Comparison of ENCODE assay signal across 16 cellular contexts in the genomic region with DNA sequence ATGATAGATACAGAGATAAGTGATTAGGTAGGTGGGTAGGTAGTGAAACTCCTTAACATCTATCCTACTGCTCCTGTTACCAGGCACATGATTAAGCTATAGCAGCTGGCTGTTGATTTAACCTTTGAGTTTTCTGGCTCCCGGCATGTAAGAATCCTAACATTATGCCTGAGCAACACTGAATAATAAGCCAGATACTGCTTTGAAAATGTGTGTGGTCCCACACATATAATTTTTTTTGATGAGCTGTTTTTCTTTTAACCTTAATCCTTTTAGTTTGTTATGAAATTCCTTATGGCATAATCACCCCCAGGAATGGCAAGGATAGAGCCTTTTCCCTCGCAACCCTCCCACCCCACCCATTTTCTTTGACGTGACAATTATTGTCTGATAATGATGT.
DNase-seq lines count a peak whose midpoint lies in the region; ATAC-seq, FAIRE-seq and TF ChIP-seq lines count a peak whose summit lies in the region.
"Had no signal": no experiment of that assay in that cellular context is flagged by ENCODE, and none has a peak within 500 bp of the region (broad histone marks: within the 10 kb centered on the region; RNA-seq: fewer than 3 reads in every experiment).

No MANE protein-coding gene starts in this region.

- H3K36me3 ChIP-seq in adipocyte (ENCODE audit: control insufficient read depth, insufficient read depth, low read length, severe bottlenecking), result no peaks in the 10 kb centered on the region
- H3K36me3 ChIP-seq: BLaER1 had no signal

- ATAC-seq in left colon, result peak; percentile 25
- no peak for ATAC-seq in GM18498 (IDR thresholded peaks at IDR 0.05; ENCODE audit: unreplicated experiment)
- ATAC-seq: effector memory CD8-positive, alpha-beta T cell had no signal

- peaks cover 26% of the 10 kb centered on the region for H3K4me1 ChIP-seq in adipocyte (ENCODE audit: control insufficient read depth, insufficient read depth, low read length)
- H3K4me1 ChIP-seq: BLaER1, parathyroid adenoma had no signal

- no peak overlapping the region for H3K9ac ChIP-seq in adipocyte (ENCODE audit: low read length)
- H3K9ac ChIP-seq: BLaER1, parathyroid adenoma had no signal

- intact Hi-C loops in left colon (cut with DNase I, micrococcal nuclease), result no loop called here

- DNase-seq in AG10803 (ENCODE audit: low read depth), result peak; percentile 33
- peak; percentile 21 for DNase-seq in HTR-8/SVneo (ENCODE audit: insufficient read length, low spot score)
- peak; percentile 39 for DNase-seq in adipocyte (ENCODE audit: low read depth)
- DNase-seq in left colon, result no peak
- DNase-seq in DMS114 treated with DMSO at 0.1 percent for 48 hours (lab: John Stamatoyannopoulos, UW; ENCODE audit: unreplicated experiment), result no peak
- DNase-seq in activated CD8-positive, alpha-beta memory T cell treated with anti-CD3 and anti-CD28 coated beads, Interleukin-2, amount 50 U/mL, for 4 hours, result no peak
- no peak for DNase-seq in activated CD8-positive, alpha-beta memory T cell treated with anti-CD3 and anti-CD28 coated beads, Interleukin-2, amount 50 U/mL, for 48 hours
- DNase-seq: activated CD4-positive, alpha-beta T cell treated with anti-CD3 and anti-CD28 coated beads, Interleukin-2, amount 10 ng/mL, durations not matched to agents 7 days and 5 days; effector memory CD8-positive, alpha-beta T cell; NCI-H187; stimulated activated CD4-positive, alpha-beta T cell treated with anti-CD3 and anti-CD28 coated beads, Interleukin-2, amount 100 ng/mL, for 48 hours; stimulated activated naive CD4-positive, alpha-beta T cell had no signal

- no peaks in the 10 kb centered on the region for H3K27me3 ChIP-seq in adipocyte (replicated peaks; ENCODE audit: control insufficient read depth, insufficient read depth, low read length)
- H3K27me3 ChIP-seq: BLaER1 had no signal

- H3K9me3 ChIP-seq in adipocyte (ENCODE audit: control insufficient read depth, low read length), result no peaks in the 10 kb centered on the region
- H3K9me3 ChIP-seq: BLaER1 had no signal

- TF ChIP-seq CTCF in AG10803 (conservative IDR thresholded peaks at IDR 0.05; ENCODE audit: low read length), result no peak

- no peak overlapping the region for H3K4me3 ChIP-seq in AG10803 (ENCODE audit: low read length)
- no peak overlapping the region for H3K4me3 ChIP-seq in adipocyte (ENCODE audit: low read length)
- H3K4me3 ChIP-seq: BLaER1, lung had no signal

- no peak for FAIRE-seq in HTR-8/SVneo (lab: Jason Lieb, UNC)

Comparison
In these comparisons a context has a peak if more than half of its experiments do, and no peak if none do; other contexts are left out.
1. DNase-seq: peak in AG10803 (single experiment), HTR-8/SVneo (single experiment) and adipocyte (single experiment); none in left colon (0 of 2), DMS114 treated with DMSO at 0.1 percent for 48 hours (single experiment), activated CD8-positive, alpha-beta memory T cell treated with anti-CD3 and anti-CD28 coated beads, Interleukin-2, amount 50 U/mL, for 4 hours (single experiment) and activated CD8-positive, alpha-beta memory T cell treated with anti-CD3 and anti-CD28 coated beads, Interleukin-2, amount 50 U/mL, for 48 hours (single experiment).